ENCODE assay signal across 13 cellular contexts in genomic region chr3:194631696-194632095, GRCh38. TPM values are rescaled to one million over a fixed set of nuclear protein-coding genes. Genes with fewer than 3 reads are reported as not detected.
DNase-seq lines count a peak whose midpoint lies in the region; ATAC-seq and TF ChIP-seq lines count a peak whose summit lies in the region.
"Had no signal": no experiment of that assay in that cellular context is flagged by ENCODE, and none has a peak within 500 bp of the region (broad histone marks: within the 10 kb centered on the region; RNA-seq: fewer than 3 reads in every experiment).

No MANE protein-coding gene starts in this region.

- H3K27me3 ChIP-seq in SK-N-SH (ENCODE audit: insufficient read depth) (no peaks in the 10 kb centered on the region), GM23338 (ENCODE audit: insufficient read depth) (0 out of 2 replicates have a peak, but pooled peaks cover 4% of the 10 kb centered on the region)
- H3K27me3 ChIP-seq: heart left ventricle, ovary, tibial nerve had no signal

- peaks cover 17% of the 10 kb centered on the region for H3F3A ChIP-seq in SK-N-SH (replicated peaks; ENCODE audit: insufficient read depth)
- no peaks in the 10 kb centered on the region for H3F3A ChIP-seq in GM23338 (replicated peaks; ENCODE audit: low read depth)

- no peak for TF ChIP-seq EP300 in SK-N-SH (IDR thresholded peaks at IDR 0.05; ENCODE audit: borderline replicate concordance in 1 of 2, low read depth in 1 of 2, low read length in 1 of 2)

- 100% methylated on average over 3 of the region's 4 CpGs for WGBS in SK-N-SH (ENCODE audit: low lambda C conversion rate)

- TF ChIP-seq CTCF in SK-N-SH (IDR thresholded peaks at IDR 0.05) (no peak), GM23338 (conservative IDR thresholded peaks at IDR 0.05; ENCODE audit: low read depth in 2 of 2) (no peak)

- intact Hi-C loops in activated T-helper 2 cell treated with anti-CD3 and anti-CD28 coated beads, Interferon-gamma antibody, Interleukin-2, Interleukin-4, amounts not matched to agents 10 μg/mL and 5 μg/mL and 100 μg/mL, durations not matched to agents 14 hours and 24 hours and 36 hours (cut with micrococcal nuclease): loop anchor here (5.0 kb wide), 2 partner anchors 39 to 234 kb away; partner anchors contain the start of gene GP5

- H2AFZ ChIP-seq in SK-N-SH (ENCODE audit: low read depth) (no peak overlapping the region), GM23338 (no peak overlapping the region)

- H3K9me2 ChIP-seq in SK-N-SH: no peaks in the 10 kb centered on the region
- no peaks in the 10 kb centered on the region for H3K9me2 ChIP-seq in GM23338 (ENCODE audit: insufficient read depth)

- TF ChIP-seq RAD21 in SK-N-SH (IDR thresholded peaks at IDR 0.05; ENCODE audit: low read length): no peak

- H3K36me3 ChIP-seq in SK-N-SH (replicated peaks in 1 of 2; ENCODE audit: control insufficient read depth in 1 of 2, insufficient read depth in 2 of 2, low read length in 1 of 2) (peaks cover 21 to 31% of the 10 kb centered on the region in 2 experiments), GM23338 (ENCODE audit: insufficient read depth) (no peaks in the 10 kb centered on the region; the same call in 1 of the 2 replicates)
- H3K36me3 ChIP-seq: ovary had no signal

- ATAC-seq in SK-N-SH treated with all-trans-retinoic acid at 6 μM for 48 hours: no peak
- no peak for ATAC-seq in GM23338
- no peak for ATAC-seq in natural killer cell treated with Interleukin-12 subunit alpha and Interleukin-12 subunit beta and Interleukin-15 and Interleukin-18, amount 100 ng/mL, for 72 hours
- ATAC-seq in HG03442 (IDR thresholded peaks at IDR 0.05; ENCODE audit: unreplicated experiment): no peak
- no peak for ATAC-seq in HG02852 (IDR thresholded peaks at IDR 0.05; ENCODE audit: unreplicated experiment)
- ATAC-seq: heart left ventricle had no signal

- 0 out of 3 replicates have a peak overlapping the region, but pooled peaks have one; percentile 87 for H3K4me3 Mint-ChIP-seq in GM23338
- peak overlapping the region; percentile 82 for H3K4me3 Mint-ChIP-seq in activated T-helper 2 cell treated with anti-CD3 and anti-CD28 coated beads, Interferon-gamma antibody, Interleukin-2, Interleukin-4, amounts not matched to agents 10 μg/mL and 5 μg/mL and 100 μg/mL, durations not matched to agents 14 hours and 24 hours and 36 hours (ENCODE audit: low read depth)
- peak overlapping the region; percentile 84 for H3K4me3 Mint-ChIP-seq in natural killer cell treated with Interleukin-12 subunit alpha and Interleukin-12 subunit beta and Interleukin-15 and Interleukin-18, amount 100 ng/mL, for 72 hours

- peaks cover 24% of the 10 kb centered on the region for H3K9me3 Mint-ChIP-seq in GM23338
- no peaks in the 10 kb centered on the region for H3K9me3 Mint-ChIP-seq in activated T-helper 2 cell treated with anti-CD3 and anti-CD28 coated beads, Interferon-gamma antibody, Interleukin-2, Interleukin-4, amounts not matched to agents 10 μg/mL and 5 μg/mL and 100 μg/mL, durations not matched to agents 14 hours and 24 hours and 36 hours
- H3K9me3 Mint-ChIP-seq in natural killer cell treated with Interleukin-12 subunit alpha and Interleukin-12 subunit beta and Interleukin-15 and Interleukin-18, amount 100 ng/mL, for 72 hours: no peaks in the 10 kb centered on the region

- H4K20me1 ChIP-seq in SK-N-SH (ENCODE audit: insufficient read depth) (no peaks in the 10 kb centered on the region), GM23338 (replicated peaks; ENCODE audit: insufficient read depth) (no peaks in the 10 kb centered on the region)

- peaks cover 35% of the 10 kb centered on the region for H3K79me2 ChIP-seq in SK-N-SH (ENCODE audit: insufficient read depth)
- no peaks in the 10 kb centered on the region for H3K79me2 ChIP-seq in GM23338 (replicated peaks; ENCODE audit: insufficient read depth)

- no peak overlapping the region for H3K27ac ChIP-seq in SK-N-SH (ENCODE audit: low read depth in 2 of 2, low read length in 1 of 2)
- H3K27ac ChIP-seq in GM23338 (ENCODE audit: low read depth): no peak overlapping the region
- H3K27ac ChIP-seq: ovary had no signal

- no peak overlapping the region for H3K27ac Mint-ChIP-seq in GM23338
- no peak overlapping the region for H3K27ac Mint-ChIP-seq in activated T-helper 2 cell treated with anti-CD3 and anti-CD28 coated beads, Interferon-gamma antibody, Interleukin-2, Interleukin-4, amounts not matched to agents 10 μg/mL and 5 μg/mL and 100 μg/mL, durations not matched to agents 14 hours and 24 hours and 36 hours
- no peak overlapping the region for H3K27ac Mint-ChIP-seq in natural killer cell treated with Interleukin-12 subunit alpha and Interleukin-12 subunit beta and Interleukin-15 and Interleukin-18, amount 100 ng/mL, for 72 hours

- H3K4me3 ChIP-seq in SK-N-SH (ENCODE audit: low read depth in 2 of 2, low read length in 1 of 2): peak overlapping the region in 1 of 2 experiments; percentile 84; a peak in 1 of 4 replicates
- H3K4me3 ChIP-seq in GM23338: no peak overlapping the region
- H3K4me3 ChIP-seq: ovary had no signal

- no peak for DNase-seq in SK-N-SH
- DNase-seq in GM23338 (ENCODE audit: low spot score): no peak
- DNase-seq in activated T-helper 2 cell treated with anti-CD3 and anti-CD28 coated beads, Interferon-gamma antibody, Interleukin-2, Interleukin-4, amounts not matched to agents 10 μg/mL and 5 μg/mL and 100 μg/mL, durations not matched to agents 14 hours and 24 hours and 36 hours (ENCODE audit: low spot score): no peak
- DNase-seq in natural killer cell treated with Interleukin-12 subunit alpha and Interleukin-12 subunit beta and Interleukin-15 and Interleukin-18, amount 100 ng/mL, for 72 hours (ENCODE audit: low spot score): no peak
- DNase-seq in stimulated activated CD4-positive, alpha-beta T cell treated with anti-CD3 and anti-CD28 coated beads, Interleukin-15, amount 100 ng/mL, for 24 hours: no peak
- DNase-seq: heart left ventricle, NCI-H1930, ovary, T-helper 1 cell had no signal

- POLR2A ChIA-PET in SK-N-SH (lab: Yijun Ruan, JAX): no interaction called here

- H3K4me1 Mint-ChIP-seq in GM23338: no peaks in the 10 kb centered on the region
- H3K4me1 Mint-ChIP-seq in activated T-helper 2 cell treated with anti-CD3 and anti-CD28 coated beads, Interferon-gamma antibody, Interleukin-2, Interleukin-4, amounts not matched to agents 10 μg/mL and 5 μg/mL and 100 μg/mL, durations not matched to agents 14 hours and 24 hours and 36 hours (ENCODE audit: low read depth): no peaks in the 10 kb centered on the region
- peaks cover 4 to 6% of the 10 kb centered on the region in 2 donors for H3K4me1 Mint-ChIP-seq in natural killer cell treated with Interleukin-12 subunit alpha and Interleukin-12 subunit beta and Interleukin-15 and Interleukin-18, amount 100 ng/mL, for 72 hours (ENCODE audit: low read depth in 2 of 2)

- H3K9me3 ChIP-seq in SK-N-SH: no peaks in the 10 kb centered on the region
- H3K9me3 ChIP-seq: heart left ventricle, ovary, tibial nerve had no signal

- no peak overlapping the region for H3K9ac ChIP-seq in SK-N-SH

- H3K27me3 Mint-ChIP-seq in GM23338 (ENCODE audit: insufficient read depth, low read depth, poor library complexity): peaks cover 12% of the 10 kb centered on the region
- no peaks in the 10 kb centered on the region for H3K27me3 Mint-ChIP-seq in activated T-helper 2 cell treated with anti-CD3 and anti-CD28 coated beads, Interferon-gamma antibody, Interleukin-2, Interleukin-4, amounts not matched to agents 10 μg/mL and 5 μg/mL and 100 μg/mL, durations not matched to agents 14 hours and 24 hours and 36 hours (ENCODE audit: low read depth)
- no peaks in the 10 kb centered on the region for H3K27me3 Mint-ChIP-seq in natural killer cell treated with Interleukin-12 subunit alpha and Interleukin-12 subunit beta and Interleukin-15 and Interleukin-18, amount 100 ng/mL, for 72 hours

- CTCF ChIA-PET in SK-N-SH (lab: Yijun Ruan, JAX): no interaction called here

- peaks cover 32% of the 10 kb centered on the region for H3K36me3 Mint-ChIP-seq in GM23338 (ENCODE audit: low read depth)
- H3K36me3 Mint-ChIP-seq in activated T-helper 2 cell treated with anti-CD3 and anti-CD28 coated beads, Interferon-gamma antibody, Interleukin-2, Interleukin-4, amounts not matched to agents 10 μg/mL and 5 μg/mL and 100 μg/mL, durations not matched to agents 14 hours and 24 hours and 36 hours (ENCODE audit: low read depth): peaks cover 18% of the 10 kb centered on the region
- H3K36me3 Mint-ChIP-seq in natural killer cell treated with Interleukin-12 subunit alpha and Interleukin-12 subunit beta and Interleukin-15 and Interleukin-18, amount 100 ng/mL, for 72 hours: no peaks in the 10 kb centered on the region

- H3K4me2 ChIP-seq in SK-N-SH: 0 out of 2 replicates have a peak overlapping the region, but pooled peaks have one; percentile 80
- H3K4me2 ChIP-seq in GM23338: no peak overlapping the region

- peaks cover 0 to 6% of the 10 kb centered on the region in 2 experiments; a peak in 1 of 4 replicates for H3K4me1 ChIP-seq in SK-N-SH (ENCODE audit: control insufficient read depth in 1 of 2, insufficient read depth in 2 of 2, low read depth in 1 of 2, low read length in 1 of 2)
- 0 out of 2 replicates have a peak, but pooled peaks cover 4% of the 10 kb centered on the region for H3K4me1 ChIP-seq in GM23338 (ENCODE audit: insufficient read depth)

RNA-seq across cellular contexts. Expression of gene TMEM44, which starts 1.5 kb away (rescaled TPM):
- 22.6 and 26.1 TPM in 2 replicates for polyA plus RNA-seq in SK-N-SH (2012; rRNA removed)
- 10.9 and 14.7 TPM in 2 replicates for polyA plus RNA-seq in SK-N-SH (2012; cell fraction: cytosol; rRNA removed)
- 98.9 and 101 TPM in 2 replicates for polyA plus RNA-seq in SK-N-SH (2012; cell fraction: nucleus; rRNA removed)
- 10.5 and 11.3 TPM in 2 replicates for total RNA-seq in GM23338 (2014; rRNA removed; shearing (Covaris generic))
- 9.4 and 10.0 TPM in 2 replicates for polyA plus RNA-seq in GM23338 (2016; fragmentation: Nextera tagmentation; extraction: Ambion mirVana)
- 9.3 and 9.4 TPM in 2 replicates for total RNA-seq in activated T-helper 2 cell treated with anti-CD3 and anti-CD28 coated beads, Interferon-gamma antibody, Interleukin-2, Interleukin-4, amounts not matched to agents 10 μg/mL and 5 μg/mL and 100 μg/mL, durations not matched to agents 14 hours and 24 hours and 36 hours
- total RNA-seq in natural killer cell treated with Interleukin-12 subunit alpha and Interleukin-12 subunit beta and Interleukin-15 and Interleukin-18, amount 100 ng/mL, for 72 hours: 1 to 10 TPM; 4.7 to 8.5 TPM

RNA-seq across cellular contexts. Expression of gene LSG1, which starts 40.3 kb away (rescaled TPM):
- polyA plus RNA-seq in SK-N-SH (2012; rRNA removed): 35.1 and 43.7 TPM in 2 replicates
- polyA plus RNA-seq in SK-N-SH (2012; cell fraction: cytosol; rRNA removed): 26.8 and 28.2 TPM in 2 replicates
- 58.5 and 98.0 TPM in 2 replicates for polyA plus RNA-seq in SK-N-SH (2012; cell fraction: nucleus; rRNA removed)
- total RNA-seq in GM23338 (2014; rRNA removed; shearing (Covaris generic)): 44.5 and 57.1 TPM in 2 replicates
- 43.0 and 49.2 TPM in 2 replicates for polyA plus RNA-seq in GM23338 (2016; fragmentation: Nextera tagmentation; extraction: Ambion mirVana)
- total RNA-seq in activated T-helper 2 cell treated with anti-CD3 and anti-CD28 coated beads, Interferon-gamma antibody, Interleukin-2, Interleukin-4, amounts not matched to agents 10 μg/mL and 5 μg/mL and 100 μg/mL, durations not matched to agents 14 hours and 24 hours and 36 hours: 52.8 and 53.6 TPM in 2 replicates
- 10 to 100 TPM; 38.7 to 63.3 TPM for total RNA-seq in natural killer cell treated with Interleukin-12 subunit alpha and Interleukin-12 subunit beta and Interleukin-15 and Interleukin-18, amount 100 ng/mL, for 72 hours

RNA-seq across cellular contexts. Expression of gene FAM43A, which starts 54.0 kb away (rescaled TPM):
- polyA plus RNA-seq in SK-N-SH (2012; rRNA removed) (1.8 and 2.4 TPM in 2 replicates), GM23338 (2016; fragmentation: Nextera tagmentation; extraction: Ambion mirVana) (2.4 and 2.5 TPM in 2 replicates)
- polyA plus RNA-seq in SK-N-SH (2012; cell fraction: cytosol; rRNA removed): 1.2 and 2.0 TPM in 2 replicates
- polyA plus RNA-seq in SK-N-SH (2012; cell fraction: nucleus; rRNA removed): 4.3 and 4.7 TPM in 2 replicates
- total RNA-seq in GM23338 (2014; rRNA removed; shearing (Covaris generic)): 3.3 and 6.4 TPM in 2 replicates
- 6.9 and 7.0 TPM in 2 replicates for total RNA-seq in activated T-helper 2 cell treated with anti-CD3 and anti-CD28 coated beads, Interferon-gamma antibody, Interleukin-2, Interleukin-4, amounts not matched to agents 10 μg/mL and 5 μg/mL and 100 μg/mL, durations not matched to agents 14 hours and 24 hours and 36 hours
- 10 to 100 TPM; 11.6 to 50.2 TPM for total RNA-seq in natural killer cell treated with Interleukin-12 subunit alpha and Interleukin-12 subunit beta and Interleukin-15 and Interleukin-18, amount 100 ng/mL, for 72 hours
